Comparison of ENCODE assay signal across 8 cellular contexts in the genomic region with DNA sequence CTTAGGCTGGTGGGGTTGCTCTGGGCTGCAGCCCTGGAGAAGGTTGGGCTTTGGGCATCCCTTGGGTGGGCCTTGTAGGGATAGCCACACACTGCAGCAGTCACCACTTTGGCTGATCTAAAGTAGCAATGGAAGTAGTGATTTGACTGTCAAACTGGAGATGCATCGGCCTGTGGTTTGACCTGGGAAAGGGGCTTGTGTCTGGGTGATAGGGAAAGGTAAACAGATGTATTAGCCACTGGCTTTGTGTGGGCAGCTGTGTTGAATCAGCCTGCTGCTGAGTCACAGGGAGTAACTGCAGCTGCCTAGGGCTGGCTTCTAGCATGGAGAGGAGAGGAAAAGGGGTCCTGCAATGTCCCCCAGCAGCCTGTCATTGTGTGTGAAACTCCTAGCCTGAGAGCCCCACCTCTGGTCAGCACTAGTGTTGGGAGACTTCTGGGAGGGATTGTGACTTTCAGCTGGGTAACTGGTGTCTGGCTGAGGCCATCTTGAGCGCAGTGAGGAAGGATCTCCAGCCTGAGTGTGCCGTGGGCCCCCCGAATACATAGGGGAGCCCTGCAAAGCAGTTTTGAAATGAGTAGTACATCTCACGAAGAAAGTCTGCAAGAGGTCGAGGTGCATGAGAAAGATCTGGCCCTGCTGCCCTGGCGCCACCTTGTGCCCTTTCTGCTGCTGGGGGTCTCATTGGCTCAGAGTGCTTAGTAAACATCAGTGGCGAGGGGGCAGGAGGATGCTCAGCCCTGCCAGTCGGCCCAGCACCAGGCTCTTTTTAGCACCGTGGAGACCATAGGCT.
DNase-seq lines count a peak whose midpoint lies in the region; ATAC-seq, FAIRE-seq and TF ChIP-seq lines count a peak whose summit lies in the region.

No MANE protein-coding gene starts in this region.

- H3K4me1 ChIP-seq in right atrium auricular region, result no peaks in the 10 kb centered on the region

- DNase-seq in AG04449 (ENCODE audit: low read depth, low spot score) (peak; percentile 24), GM12892 (ENCODE audit: insufficient read length) (no peak), LHCN-M2 (ENCODE audit: low read depth) (peak; percentile 91), epithelial cell of prostate (ENCODE audit: low read depth, low spot score) (peak; percentile 39), sciatic nerve (ENCODE audit: low spot score) (no peak), right atrium auricular region (ENCODE audit: low spot score) (no peak), OCI-M2 (lab: John Stamatoyannopoulos, UW; ENCODE audit: unreplicated experiment) (no peak)

- TF ChIP-seq CTCF in AG04449 (IDR thresholded peaks at IDR 0.05; ENCODE audit: insufficient read depth, low read length, missing control alignments), result no peak
- no peak for TF ChIP-seq CTCF in right atrium auricular region (IDR thresholded peaks at IDR 0.05)

- H3K36me3 ChIP-seq in right atrium auricular region, result no peaks in the 10 kb centered on the region

- no peak for ATAC-seq in sciatic nerve
- ATAC-seq in HG03460 (IDR thresholded peaks at IDR 0.05; ENCODE audit: unreplicated experiment), result no peak

- H3K4me3 ChIP-seq in AG04449 (ENCODE audit: low read depth, low read length) (no peak overlapping the region), right atrium auricular region (no peak overlapping the region)

- H3K27ac ChIP-seq in epithelial cell of prostate (no peak overlapping the region), right atrium auricular region (no peak overlapping the region)

- CTCF ChIA-PET in AG04449 (lab: Yijun Ruan, JAX), result interaction anchor here (1.1 to 1.4 kb wide), 2 partner anchors 14 to 80 kb away, joined by 3 to 4 read pairs; no protein-coding TSS in a partner anchor

- intact Hi-C loops in sciatic nerve (cut with DNase I), result no loop called here

- no peaks in the 10 kb centered on the region for H3K27me3 ChIP-seq in right atrium auricular region

- TF ChIP-seq POLR2A in GM12892 (IDR thresholded peaks at IDR 0.05; ENCODE audit: low read depth, low read length), result no peak

- POLR2A ChIA-PET in AG04449 (lab: Yijun Ruan, JAX), result no interaction called here

- H3K9me3 ChIP-seq in right atrium auricular region, result no peaks in the 10 kb centered on the region

- peak; percentile 5 for FAIRE-seq in GM12892 (lab: Jason Lieb, UNC)

Comparison
In these comparisons a context has a peak if more than half of its experiments do, and no peak if none do; other contexts are left out.
1. DNase-seq: peak in AG04449 (single experiment), LHCN-M2 (single experiment) and epithelial cell of prostate (single experiment); none in GM12892 (single experiment), sciatic nerve (single experiment), right atrium auricular region (single experiment) and OCI-M2 (single experiment).